In genomic region chr17:1208966-1209365, GRCh38 we compare ENCODE assay signal across 22 cellular contexts.
"Had no signal": no experiment of that assay in that cellular context is flagged by ENCODE, and none has a peak within 500 bp of the region (broad histone marks: within the 10 kb centered on the region; RNA-seq: fewer than 3 reads in every experiment).

No MANE protein-coding gene starts in this region.

- H3K4me3 ChIP-seq: coronary artery, esophagus squamous epithelium, heart right ventricle, lower lobe of right lung, right lobe of liver had no signal

- ATAC-seq: effector memory CD8-positive, alpha-beta T cell; heart right ventricle; left ventricle myocardium superior; lower lobe of right lung; natural killer cell treated with Interleukin-12 subunit alpha and Interleukin-12 subunit beta and Interleukin-15 and Interleukin-18, amount 100 ng/mL, for 72 hours; stimulated activated naive B cell treated with anti-CD40 and anti-IgM and Interleukin-4, amounts not matched to agents 10 μg/mL and 1 μg/mL and 100 μg/mL, for 72 hours had no signal

- H2AFZ ChIP-seq: parathyroid adenoma had no signal

- H3K79me2 ChIP-seq: parathyroid adenoma had no signal

- DNase-seq: effector memory CD8-positive, alpha-beta T cell; erythroblast; esophagus squamous epithelium; foreskin melanocyte; glutamatergic neuron; heart right ventricle; hippocampal formation; left ventricle myocardium superior; lower lobe of right lung; naive B cell; right lobe of liver; small intestine; stimulated activated CD4-positive, alpha-beta T cell treated with anti-CD3 and anti-CD28 coated beads, Interleukin-15, amount 100 ng/mL, for 24 hours; stimulated activated CD4-positive, alpha-beta T cell treated with anti-CD3 and anti-CD28 coated beads, Interleukin-2, amount 100 ng/mL, for 48 hours; stimulated activated naive B cell treated with anti-CD40 and anti-IgM and Interleukin-4, amounts not matched to agents 10 μg/mL and 1 μg/mL and 100 μg/mL, for 72 hours; trophoblast cell had no signal

- H3K27me3 ChIP-seq: right lobe of liver had no signal

- FAIRE-seq: endometrium, islet of Langerhans, small intestine had no signal

- H3K9ac ChIP-seq: parathyroid adenoma had no signal

- H3K4me1 ChIP-seq: parathyroid adenoma, right lobe of liver had no signal

- H3K36me3 ChIP-seq: esophagus squamous epithelium, heart right ventricle, lower lobe of right lung, neutrophil, right lobe of liver had no signal

- H3K27ac ChIP-seq: lower lobe of right lung, neutrophil, parathyroid adenoma, right lobe of liver had no signal

- H3K9me3 ChIP-seq: esophagus squamous epithelium, heart right ventricle, lower lobe of right lung, neutrophil, right lobe of liver had no signal
